Comparison of ENCODE assay signal across 13 cellular contexts in the genomic region with DNA sequence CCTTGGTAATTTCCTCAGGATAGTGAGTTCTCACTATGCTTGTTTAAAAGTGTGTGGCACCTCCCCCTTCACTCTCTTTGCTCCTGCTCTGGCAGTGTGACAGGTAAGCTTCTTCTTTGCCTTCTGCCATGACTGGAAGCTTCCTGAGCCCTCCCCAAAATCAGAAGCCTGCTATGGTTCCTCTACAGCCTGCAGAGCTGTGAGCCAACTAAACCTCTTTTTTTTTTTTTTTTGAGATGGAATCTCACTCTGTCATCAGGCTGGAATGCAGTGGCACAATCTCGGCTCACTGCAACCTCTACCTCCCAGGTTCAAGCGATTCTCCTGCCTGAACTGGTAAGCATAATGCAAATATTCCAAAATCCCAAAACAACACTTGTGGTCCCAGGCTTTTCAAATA.
A peak's percentile ranks its signal among the peaks of the same experiment; 100 is the strongest.
DNase-seq lines count a peak whose midpoint lies in the region; ATAC-seq and TF ChIP-seq lines count a peak whose summit lies in the region.
"Had no signal": no experiment of that assay in that cellular context is flagged by ENCODE, and none has a peak within 500 bp of the region (broad histone marks: within the 10 kb centered on the region; RNA-seq: fewer than 3 reads in every experiment).

No MANE protein-coding gene starts in this region.

- DNase-seq in breast epithelium (ENCODE audit: low spot score in 2 of 2): peak in 1 of 2 donors; percentile 39
- peak; percentile 62 for DNase-seq in kidney tubule cell (ENCODE audit: low spot score)
- no peak for DNase-seq in thoracic aorta (ENCODE audit: low spot score)
- no peak for DNase-seq in effector memory CD4-positive, alpha-beta T cell
- no peak for DNase-seq in right atrium auricular region (ENCODE audit: low spot score)
- DNase-seq in SW480 (ENCODE audit: low spot score): no peak
- DNase-seq: amniotic stem cell; CD4-positive, alpha-beta memory T cell; effector memory CD8-positive, alpha-beta T cell; NCI-H1436; stimulated activated naive CD8-positive, alpha-beta T cell treated with anti-CD3 and anti-CD28 coated beads, Interleukin-15, amount 100 ng/mL, for 72 hours had no signal

- intact Hi-C loops in breast epithelium (cut with DNase I; ENCODE audit: low total_unique reads): no loop called here

- WGBS in HUES64: 13% methylated on average over 2 of the region's 2 CpGs

- no peak overlapping the region for H3K4me3 ChIP-seq in HUES64 (ENCODE audit: low read length)
- no peak overlapping the region for H3K4me3 ChIP-seq in breast epithelium
- no peak overlapping the region for H3K4me3 ChIP-seq in thoracic aorta
- H3K4me3 ChIP-seq in effector memory CD4-positive, alpha-beta T cell (ENCODE audit: insufficient read depth, low read depth, low read length, poor library complexity, severe bottlenecking): no peak overlapping the region
- no peak overlapping the region for H3K4me3 ChIP-seq in right atrium auricular region

- peaks cover 20% of the 10 kb centered on the region for H3K4me1 ChIP-seq in HUES64 (ENCODE audit: insufficient read depth, low read length)
- H3K4me1 ChIP-seq in breast epithelium: peaks cover 6 to 17% of the 10 kb centered on the region in 2 donors
- peaks cover 24 to 67% of the 10 kb centered on the region in 2 donors for H3K4me1 ChIP-seq in thoracic aorta (ENCODE audit: control insufficient read depth in 1 of 2, low read depth in 2 of 2)
- H3K4me1 ChIP-seq in effector memory CD4-positive, alpha-beta T cell (ENCODE audit: control insufficient read depth, insufficient read depth, low read length, poor library complexity, severe bottlenecking): no peaks in the 10 kb centered on the region
- peaks cover 0 to 34% of the 10 kb centered on the region in 2 donors for H3K4me1 ChIP-seq in right atrium auricular region

- H3K27ac ChIP-seq in HUES64 (ENCODE audit: low read depth, low read length) (0 out of 2 replicates have a peak overlapping the region, but pooled peaks have one; percentile 55), breast epithelium (peak overlapping the region; percentile 84 to 92), thoracic aorta (peak overlapping the region; percentile 65 to 86), right atrium auricular region (no peak overlapping the region)
- no peak overlapping the region for H3K27ac ChIP-seq in effector memory CD4-positive, alpha-beta T cell (ENCODE audit: insufficient read depth, low read length, poor library complexity, severe bottlenecking)

- H3K27me3 ChIP-seq in HUES64 (ENCODE audit: insufficient read depth, low read length): no peaks in the 10 kb centered on the region
- H3K27me3 ChIP-seq in breast epithelium: no peaks in the 10 kb centered on the region
- no peaks in the 10 kb centered on the region for H3K27me3 ChIP-seq in thoracic aorta (replicated peaks; ENCODE audit: insufficient read depth)
- no peaks in the 10 kb centered on the region for H3K27me3 ChIP-seq in effector memory CD4-positive, alpha-beta T cell (replicated peaks; ENCODE audit: control insufficient read depth, insufficient read depth, low read length, poor library complexity, severe bottlenecking)
- H3K27me3 ChIP-seq in right atrium auricular region: no peaks in the 10 kb centered on the region

- no peaks in the 10 kb centered on the region for H3K9me3 ChIP-seq in HUES64 (ENCODE audit: insufficient read depth, low read depth, low read length)
- H3K9me3 ChIP-seq in breast epithelium: no peaks in the 10 kb centered on the region
- no peaks in the 10 kb centered on the region for H3K9me3 ChIP-seq in thoracic aorta
- H3K9me3 ChIP-seq in effector memory CD4-positive, alpha-beta T cell (ENCODE audit: control insufficient read depth, low read length): no peaks in the 10 kb centered on the region
- no peaks in the 10 kb centered on the region for H3K9me3 ChIP-seq in right atrium auricular region

- TF ChIP-seq CTCF in breast epithelium (IDR thresholded peaks at IDR 0.05) (no peak), thoracic aorta (IDR thresholded peaks at IDR 0.05) (no peak), right atrium auricular region (IDR thresholded peaks at IDR 0.05) (no peak)

- H3K9ac ChIP-seq in HUES64 (ENCODE audit: low read depth, low read length): 0 out of 2 replicates have a peak overlapping the region, but pooled peaks have one; percentile 45

- TF ChIP-seq POLR2A in breast epithelium (IDR thresholded peaks at IDR 0.05): no peak

- no peak for ATAC-seq in thoracic aorta (ENCODE audit: insufficient number of reproducible peaks, low FRiP score, low read depth)
- no peak for ATAC-seq in GM21381 (IDR thresholded peaks at IDR 0.05; ENCODE audit: unreplicated experiment)
- ATAC-seq: effector memory CD8-positive, alpha-beta T cell had no signal

- no peaks in the 10 kb centered on the region for H3K36me3 ChIP-seq in HUES64 (ENCODE audit: insufficient read depth, low read length)
- no peaks in the 10 kb centered on the region for H3K36me3 ChIP-seq in breast epithelium
- no peaks in the 10 kb centered on the region for H3K36me3 ChIP-seq in thoracic aorta
- H3K36me3 ChIP-seq in effector memory CD4-positive, alpha-beta T cell (ENCODE audit: control insufficient read depth, insufficient read depth, low read length): no peaks in the 10 kb centered on the region
- no peaks in the 10 kb centered on the region for H3K36me3 ChIP-seq in right atrium auricular region

Comparison
In these comparisons a context has a peak if more than half of its experiments do, and no peak if none do; other contexts are left out.
1. H3K27ac ChIP-seq: peak in HUES64 (single experiment), breast epithelium (2 of 2) and thoracic aorta (2 of 2); none in effector memory CD4-positive, alpha-beta T cell (single experiment) and right atrium auricular region (0 of 2).